In the genomic region with DNA sequence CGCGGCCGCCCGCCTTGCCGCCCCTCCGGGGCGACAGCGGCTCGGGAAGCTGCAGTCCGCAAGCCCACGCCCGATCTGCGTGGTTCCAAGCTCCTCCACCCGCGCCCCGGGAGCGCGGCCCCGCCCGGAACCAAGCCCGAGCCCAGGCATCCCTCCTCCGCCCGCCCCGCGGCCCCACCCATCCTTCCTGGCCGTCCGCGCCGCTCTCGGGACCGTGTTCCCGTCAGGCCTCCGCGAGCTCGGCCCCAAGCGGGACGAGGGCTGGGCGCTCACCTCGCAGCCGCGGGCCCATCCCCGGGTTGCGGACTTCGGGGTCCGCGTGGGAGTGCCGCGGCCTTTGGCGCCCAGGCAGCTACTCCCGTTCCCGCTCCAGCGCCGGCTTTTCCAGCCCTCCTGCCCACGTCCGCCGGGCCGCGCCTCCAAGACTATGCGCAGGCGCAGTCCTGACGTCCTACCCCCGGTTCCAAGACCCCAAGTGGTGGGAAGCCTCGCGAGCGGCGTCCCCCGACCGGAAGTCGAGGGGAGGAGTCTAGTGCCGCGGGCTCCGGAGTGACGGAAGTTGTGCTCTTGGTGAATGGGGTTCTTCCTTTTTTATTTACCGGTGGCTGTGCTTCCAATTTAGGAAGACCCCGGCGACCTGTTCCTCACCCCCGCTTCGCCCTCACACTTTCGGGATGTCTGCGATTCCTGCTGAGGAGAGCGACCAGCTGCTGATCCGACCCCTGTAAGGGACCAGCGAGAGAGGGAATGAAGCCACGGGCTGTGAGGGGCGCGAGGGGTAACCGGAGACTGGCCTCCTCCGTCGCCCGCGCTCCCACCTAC, we compare ENCODE assay signal across 8 cellular contexts. TPM values are rescaled to one million over a fixed set of nuclear protein-coding genes. Genes with fewer than 3 reads are reported as not detected.
DNase-seq lines count a peak whose midpoint lies in the region; ATAC-seq and TF ChIP-seq lines count a peak whose summit lies in the region.

A gene (plus strand): TSS at position 555 of the 822 bp plus-strand sequence. CDS start 120 bp downstream, at position 675.
A gene with protein sequence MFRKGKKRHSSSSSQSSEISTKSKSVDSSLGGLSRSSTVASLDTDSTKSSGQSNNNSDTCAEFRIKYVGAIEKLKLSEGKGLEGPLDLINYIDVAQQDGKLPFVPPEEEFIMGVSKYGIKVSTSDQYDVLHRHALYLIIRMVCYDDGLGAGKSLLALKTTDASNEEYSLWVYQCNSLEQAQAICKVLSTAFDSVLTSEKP (minus strand): TSS at position 429 of the 822 bp plus-strand sequence. CDS start 4,831 bp downstream, outside the sequence.

- peak within 1 kb of the TSS; percentile 89 to 96 for H3K27ac ChIP-seq in right atrium auricular region
- peak within 1 kb of the TSS; percentile 90 to 98 for H3K27ac ChIP-seq in uterus

- H3K9me3 ChIP-seq in right atrium auricular region: no peaks in the 10 kb centered on the region
- H3K9me3 ChIP-seq in uterus: no peaks in the 10 kb centered on the region

- DNase-seq in NCI-H187 treated with DMSO at 0.1 percent for 48 hours (lab: John Stamatoyannopoulos, UW): peak; percentile 96
- peak; percentile 67 to 98 (median 95) for DNase-seq in anterior cingulate cortex (lab: John Stamatoyannopoulos, UW)
- peak; percentile 97 for DNase-seq in right atrium auricular region (ENCODE audit: low spot score)
- peak; percentile 87 for DNase-seq in pulmonary artery endothelial cell (ENCODE audit: low read depth, low spot score)
- DNase-seq in uterus: peak; percentile 97 to 98

- H3K4me3 ChIP-seq in right atrium auricular region (peak within 1 kb of the TSS; percentile 72 to 80), uterus (peak within 1 kb of the TSS; percentile 87 to 88)

- peak; percentile 60 for ATAC-seq in GM18499 (IDR thresholded peaks at IDR 0.05; ENCODE audit: insufficient read depth, unreplicated experiment)
- ATAC-seq in HG02943 (IDR thresholded peaks at IDR 0.05; ENCODE audit: low read depth, unreplicated experiment): peak; percentile 80

- H3K4me1 ChIP-seq in right atrium auricular region (peaks cover 0 to 45% of the 10 kb centered on the region in 2 donors), uterus (no peaks in the 10 kb centered on the region)

- TF ChIP-seq CTCF in right atrium auricular region (IDR thresholded peaks at IDR 0.05) (no peak), uterus (IDR thresholded peaks at IDR 0.05) (peak in 3 of 4 experiments; percentile 36 to 56 (median 41))

- H3K27me3 ChIP-seq in right atrium auricular region (no peaks in the 10 kb centered on the region), uterus (no peaks in the 10 kb centered on the region)

- intact Hi-C loops in T-helper 2 cell treated with Interferon-gamma antibody and Interleukin-4, amounts not matched to agents 100 ng/mL and 5 ng/mL, for 36 hours (cut with micrococcal nuclease): loop anchor here (1.0 to 5.0 kb wide), 8 partner anchors 51 to 1025 kb away; a partner anchor contains a TSS
- intact Hi-C loops in uterus (cut with DNase I; ENCODE audit: low total_unique reads): no loop called here

- peak; percentile 46 to 89 for TF ChIP-seq POLR2A in uterus (IDR thresholded peaks at IDR 0.05)

- H3K36me3 ChIP-seq in right atrium auricular region (no peaks in the 10 kb centered on the region), uterus (no peaks in the 10 kb centered on the region)

RNA-seq across cellular contexts. Expression of the first gene that starts in this region (rescaled TPM):
- total RNA-seq in T-helper 2 cell treated with Interferon-gamma antibody and Interleukin-4, amounts not matched to agents 100 ng/mL and 5 ng/mL, for 36 hours: 54.7 and 56.2 TPM in 2 replicates
- total RNA-seq in right atrium auricular region (10 to 100 TPM; 13.7 to 13.9 TPM), pulmonary artery endothelial cell (53.8 and 54.5 TPM in 2 replicates), uterus (10 to 100 TPM in 3 of 4 donors, 1 to 10 TPM in 1; 7.2 to 45.2 (median 30.3) TPM)

RNA-seq across cellular contexts. Expression of the second gene that starts in this region (rescaled TPM):
- 129 and 134 TPM in 2 replicates for total RNA-seq in T-helper 2 cell treated with Interferon-gamma antibody and Interleukin-4, amounts not matched to agents 100 ng/mL and 5 ng/mL, for 36 hours
- total RNA-seq in right atrium auricular region: 10 to 100 TPM; 29.0 to 34.4 TPM
- 47.2 and 53.1 TPM in 2 replicates for total RNA-seq in pulmonary artery endothelial cell
- 100 to 1,000 TPM in 1 of 4 donors, 10 to 100 TPM in 3; 32.0 to 106 (median 45.1) TPM for total RNA-seq in uterus

Comparison
In these comparisons a context has a peak if more than half of its experiments do, and no peak if none do; other contexts are left out.
1. Peak in every context shown above with its lines: DNase-seq, ATAC-seq, H3K4me3 ChIP-seq and H3K27ac ChIP-seq.
2. CTCF ChIP-seq: peak in uterus (3 of 4); none in right atrium auricular region (0 of 2).